In the genomic region with DNA sequence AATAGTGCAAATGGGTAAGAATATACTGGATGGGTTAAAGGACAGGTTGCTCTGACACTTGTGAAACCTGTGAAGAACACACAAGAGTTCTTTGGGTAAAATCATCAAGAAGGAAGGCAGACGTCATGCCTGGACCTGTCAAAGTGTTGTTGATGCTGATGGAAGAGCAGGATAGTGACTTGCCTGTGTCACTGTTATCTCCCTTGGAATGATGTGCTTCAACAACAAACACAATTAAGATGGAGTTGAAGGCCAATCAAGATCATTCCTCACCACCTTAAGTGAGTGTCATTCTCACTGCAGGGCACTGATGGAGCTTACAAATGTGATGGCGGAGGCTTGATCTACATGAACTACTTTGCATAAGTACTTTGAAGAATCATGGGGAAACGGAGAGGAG, we compare ENCODE assay signal across 27 cellular contexts.
"Had no signal": no experiment of that assay in that cellular context is flagged by ENCODE, and none has a peak within 500 bp of the region (broad histone marks: within the 10 kb centered on the region; RNA-seq: fewer than 3 reads in every experiment).

No MANE protein-coding gene starts in this region.

- H3K27ac ChIP-seq: neural progenitor cell, ovary, parathyroid adenoma, psoas muscle, right lobe of liver, sigmoid colon, suprapubic skin, testis, tibial artery, transverse colon, upper lobe of right lung, uterus had no signal

- H3K36me3 ChIP-seq: neural progenitor cell, ovary, right lobe of liver, sigmoid colon, suprapubic skin, tibial artery, transverse colon, upper lobe of right lung, uterus had no signal

- DNase-seq: naive thymus-derived CD8-positive, alpha-beta T cell; nephron progenitor cell; occipital lobe; ovary; psoas muscle; right cardiac atrium; right lobe of liver; sigmoid colon; small intestine; stimulated activated CD4-positive, alpha-beta T cell treated with anti-CD3 and anti-CD28 coated beads, Interleukin-15, amount 100 ng/mL, for 24 hours; stimulated activated CD4-positive, alpha-beta T cell treated with anti-CD3 and anti-CD28 coated beads, Interleukin-2, amount 100 ng/mL, for 24 hours; stimulated activated CD4-positive, alpha-beta T cell treated with anti-CD3 and anti-CD28 coated beads, Interleukin-2, amount 100 ng/mL, for 48 hours; stimulated activated CD4-positive, alpha-beta T cell treated with anti-CD3 and anti-CD28 coated beads, Interleukin-4, amount 100 ng/mL, for 24 hours; stimulated activated naive B cell treated with anti-CD40 and anti-IgM and Interleukin-4, amounts not matched to agents 10 μg/mL and 1 μg/mL and 100 μg/mL, for 72 hours; stimulated activated naive CD4-positive, alpha-beta T cell treated with Interleukin-2 at 50 U/mL for 16 hours; stimulated activated naive CD8-positive, alpha-beta T cell treated with anti-CD3 and anti-CD28 coated beads, Interleukin-15, amount 100 ng/mL, for 72 hours; substantia nigra; tibial artery; transverse colon; upper lobe of right lung; uterus had no signal

- H3K9me3 ChIP-seq: ovary, psoas muscle, right lobe of liver, sigmoid colon, suprapubic skin, testis, tibial artery, transverse colon, upper lobe of right lung, uterus had no signal

- H3K4me3 ChIP-seq: neural progenitor cell, ovary, psoas muscle, right lobe of liver, sigmoid colon, suprapubic skin, testis, tibial artery, transverse colon, upper lobe of right lung, uterus had no signal

- ATAC-seq: naive thymus-derived CD8-positive, alpha-beta T cell; natural killer cell treated with Interleukin-12 subunit alpha and Interleukin-12 subunit beta and Interleukin-15 and Interleukin-18, amount 100 ng/mL, for 72 hours; psoas muscle; right cardiac atrium; right lobe of liver; stimulated activated effector memory CD8-positive, alpha-beta T cell treated with anti-CD3 and anti-CD28 coated beads, Interleukin-12 subunit alpha, Interleukin-12 subunit beta, amount 100 ng/mL, for 72 hours; stimulated activated naive B cell treated with anti-CD40 and anti-IgM and Interleukin-4, amounts not matched to agents 10 μg/mL and 1 μg/mL and 100 μg/mL, for 72 hours; stimulated activated naive CD8-positive, alpha-beta T cell treated with anti-CD3 and anti-CD28 coated beads, Interleukin-15, amount 100 ng/mL, for 72 hours; upper lobe of right lung had no signal

- H3K4me2 ChIP-seq: neural progenitor cell had no signal

- H3K27me3 ChIP-seq: neural progenitor cell, ovary, right lobe of liver, sigmoid colon, testis, transverse colon, uterus had no signal

- H3K79me2 ChIP-seq: parathyroid adenoma had no signal

- H3K4me1 ChIP-seq: parathyroid adenoma, psoas muscle, right lobe of liver, sigmoid colon, suprapubic skin, tibial artery, transverse colon, upper lobe of right lung, uterus had no signal

- H3K9ac ChIP-seq: neural progenitor cell, parathyroid adenoma had no signal
